1 cellular context compared by ENCODE assay signal in the genomic region with DNA sequence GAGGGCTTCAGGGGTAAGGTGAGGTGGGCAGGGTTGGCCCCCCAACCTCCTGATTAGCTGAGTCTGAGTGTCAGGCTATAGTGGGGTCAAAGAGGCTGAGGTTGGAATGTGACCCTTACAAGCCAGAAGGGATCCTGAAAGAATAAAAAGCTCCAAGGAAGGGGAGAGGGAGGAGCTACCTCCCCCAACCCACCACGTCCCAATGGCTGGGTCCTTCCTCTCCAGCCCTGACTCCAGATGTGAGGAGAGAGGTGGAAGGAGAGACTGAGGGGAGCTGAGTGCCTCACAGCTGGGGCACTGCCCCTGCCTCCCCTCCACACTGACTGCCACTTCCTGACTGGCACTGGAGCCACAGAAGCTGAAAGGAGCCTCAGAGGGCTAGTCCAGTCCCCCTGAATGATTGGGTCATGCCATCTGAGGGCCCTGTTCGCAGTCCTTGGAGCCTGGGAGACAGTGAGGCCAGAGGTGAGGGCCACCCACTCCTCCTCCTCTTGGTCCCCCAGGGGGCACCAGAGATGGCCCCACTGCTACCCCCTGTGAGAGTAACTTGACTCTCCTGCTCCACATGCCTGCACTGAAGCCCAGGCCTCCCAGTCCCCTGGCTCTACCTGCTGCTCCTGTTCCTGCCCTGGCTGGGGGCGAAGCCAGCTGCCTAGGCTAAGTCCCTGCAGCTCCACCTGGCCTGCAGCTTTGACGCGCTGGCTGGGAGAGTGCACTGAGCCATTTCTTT.
TF ChIP-seq lines count a peak whose summit lies in the region.

No MANE protein-coding gene starts in this region.

TF ChIP-seq in SK-N-SH, 30 proteins besides CTCF, POLR2A, EP300 and RAD21:
- TF ChIP-seq SIN3A (IDR thresholded peaks at IDR 0.05; ENCODE audit: borderline replicate concordance, low read depth, low read length), result no peak
- TF ChIP-seq, protein P1, sequence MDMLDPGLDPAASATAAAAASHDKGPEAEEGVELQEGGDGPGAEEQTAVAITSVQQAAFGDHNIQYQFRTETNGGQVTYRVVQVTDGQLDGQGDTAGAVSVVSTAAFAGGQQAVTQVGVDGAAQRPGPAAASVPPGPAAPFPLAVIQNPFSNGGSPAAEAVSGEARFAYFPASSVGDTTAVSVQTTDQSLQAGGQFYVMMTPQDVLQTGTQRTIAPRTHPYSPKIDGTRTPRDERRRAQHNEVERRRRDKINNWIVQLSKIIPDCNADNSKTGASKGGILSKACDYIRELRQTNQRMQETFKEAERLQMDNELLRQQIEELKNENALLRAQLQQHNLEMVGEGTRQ (IDR thresholded peaks at IDR 0.05; ENCODE audit: borderline replicate concordance, low read depth, low read length), result no peak
- TF ChIP-seq CHD2 (IDR thresholded peaks at IDR 0.05; ENCODE audit: low read length, partially characterized antibody), result no peak
- TF ChIP-seq NFIC (IDR thresholded peaks at IDR 0.05; ENCODE audit: borderline replicate concordance), result no peak
- TF ChIP-seq GABPA (IDR thresholded peaks at IDR 0.05; ENCODE audit: low read depth), result no peak
- TF ChIP-seq YY1 (IDR thresholded peaks at IDR 0.05; ENCODE audit: low read depth), result no peak
- TF ChIP-seq, protein P2, sequence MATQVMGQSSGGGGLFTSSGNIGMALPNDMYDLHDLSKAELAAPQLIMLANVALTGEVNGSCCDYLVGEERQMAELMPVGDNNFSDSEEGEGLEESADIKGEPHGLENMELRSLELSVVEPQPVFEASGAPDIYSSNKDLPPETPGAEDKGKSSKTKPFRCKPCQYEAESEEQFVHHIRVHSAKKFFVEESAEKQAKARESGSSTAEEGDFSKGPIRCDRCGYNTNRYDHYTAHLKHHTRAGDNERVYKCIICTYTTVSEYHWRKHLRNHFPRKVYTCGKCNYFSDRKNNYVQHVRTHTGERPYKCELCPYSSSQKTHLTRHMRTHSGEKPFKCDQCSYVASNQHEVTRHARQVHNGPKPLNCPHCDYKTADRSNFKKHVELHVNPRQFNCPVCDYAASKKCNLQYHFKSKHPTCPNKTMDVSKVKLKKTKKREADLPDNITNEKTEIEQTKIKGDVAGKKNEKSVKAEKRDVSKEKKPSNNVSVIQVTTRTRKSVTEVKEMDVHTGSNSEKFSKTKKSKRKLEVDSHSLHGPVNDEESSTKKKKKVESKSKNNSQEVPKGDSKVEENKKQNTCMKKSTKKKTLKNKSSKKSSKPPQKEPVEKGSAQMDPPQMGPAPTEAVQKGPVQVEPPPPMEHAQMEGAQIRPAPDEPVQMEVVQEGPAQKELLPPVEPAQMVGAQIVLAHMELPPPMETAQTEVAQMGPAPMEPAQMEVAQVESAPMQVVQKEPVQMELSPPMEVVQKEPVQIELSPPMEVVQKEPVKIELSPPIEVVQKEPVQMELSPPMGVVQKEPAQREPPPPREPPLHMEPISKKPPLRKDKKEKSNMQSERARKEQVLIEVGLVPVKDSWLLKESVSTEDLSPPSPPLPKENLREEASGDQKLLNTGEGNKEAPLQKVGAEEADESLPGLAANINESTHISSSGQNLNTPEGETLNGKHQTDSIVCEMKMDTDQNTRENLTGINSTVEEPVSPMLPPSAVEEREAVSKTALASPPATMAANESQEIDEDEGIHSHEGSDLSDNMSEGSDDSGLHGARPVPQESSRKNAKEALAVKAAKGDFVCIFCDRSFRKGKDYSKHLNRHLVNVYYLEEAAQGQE (IDR thresholded peaks at IDR 0.05; ENCODE audit: low read depth, low read length), result no peak
- TF ChIP-seq FOXM1 (IDR thresholded peaks at IDR 0.05; ENCODE audit: low read depth), result no peak
- no peak for TF ChIP-seq JUND (IDR thresholded peaks at IDR 0.05)
